12 cellular contexts compared by ENCODE assay signal in genomic region chr17:21382560-21383495, GRCh38. TPM values are rescaled to one million over a fixed set of nuclear protein-coding genes. Genes with fewer than 3 reads are reported as not detected.
"Had no signal": no experiment of that assay in that cellular context is flagged by ENCODE, and none has a peak within 500 bp of the region (broad histone marks: within the 10 kb centered on the region; RNA-seq: fewer than 3 reads in every experiment).

No MANE protein-coding gene starts in this region.

- H3K4me1 Mint-ChIP-seq: activated naive CD8-positive, alpha-beta T cell treated with anti-CD3 and anti-CD28 coated beads, Interleukin-2, amount 10 ng/mL, durations not matched to agents 7 days and 5 days; memory B cell; stimulated activated effector memory CD8-positive, alpha-beta T cell treated with anti-CD3 and anti-CD28 coated beads, Interleukin-12 subunit alpha, Interleukin-12 subunit beta, amount 100 ng/mL, for 72 hours had no signal

- H3K9me3 Mint-ChIP-seq: activated naive CD8-positive, alpha-beta T cell treated with anti-CD3 and anti-CD28 coated beads, Interleukin-2, amount 10 ng/mL, durations not matched to agents 7 days and 5 days; naive thymus-derived CD4-positive, alpha-beta T cell; stimulated activated effector memory CD8-positive, alpha-beta T cell treated with anti-CD3 and anti-CD28 coated beads, Interleukin-12 subunit alpha, Interleukin-12 subunit beta, amount 100 ng/mL, for 72 hours had no signal

- H3K36me3 Mint-ChIP-seq: activated naive CD8-positive, alpha-beta T cell treated with anti-CD3 and anti-CD28 coated beads, Interleukin-2, amount 10 ng/mL, durations not matched to agents 7 days and 5 days; memory B cell; naive thymus-derived CD4-positive, alpha-beta T cell; stimulated activated effector memory CD8-positive, alpha-beta T cell treated with anti-CD3 and anti-CD28 coated beads, Interleukin-12 subunit alpha, Interleukin-12 subunit beta, amount 100 ng/mL, for 72 hours had no signal

- H3K4me3 Mint-ChIP-seq: activated naive CD8-positive, alpha-beta T cell treated with anti-CD3 and anti-CD28 coated beads, Interleukin-2, amount 10 ng/mL, durations not matched to agents 7 days and 5 days; memory B cell; naive thymus-derived CD4-positive, alpha-beta T cell; stimulated activated effector memory CD8-positive, alpha-beta T cell treated with anti-CD3 and anti-CD28 coated beads, Interleukin-12 subunit alpha, Interleukin-12 subunit beta, amount 100 ng/mL, for 72 hours had no signal

- H3K27ac Mint-ChIP-seq: activated naive CD8-positive, alpha-beta T cell treated with anti-CD3 and anti-CD28 coated beads, Interleukin-2, amount 10 ng/mL, durations not matched to agents 7 days and 5 days; memory B cell; naive thymus-derived CD4-positive, alpha-beta T cell; stimulated activated effector memory CD8-positive, alpha-beta T cell treated with anti-CD3 and anti-CD28 coated beads, Interleukin-12 subunit alpha, Interleukin-12 subunit beta, amount 100 ng/mL, for 72 hours had no signal

- DNase-seq: activated naive CD4-positive, alpha-beta T cell; activated naive CD8-positive, alpha-beta T cell treated with anti-CD3 and anti-CD28 coated beads, Interleukin-2, amount 10 ng/mL, durations not matched to agents 7 days and 5 days; brain microvascular endothelial cell; cortex of kidney; effector CD4-positive, alpha-beta T cell; left ventricle myocardium superior; mucosa of descending colon; naive thymus-derived CD4-positive, alpha-beta T cell; retina had no signal

- ATAC-seq: left ventricle myocardium superior; mucosa of descending colon; naive thymus-derived CD4-positive, alpha-beta T cell; stimulated activated effector memory CD8-positive, alpha-beta T cell treated with anti-CD3 and anti-CD28 coated beads, Interleukin-12 subunit alpha, Interleukin-12 subunit beta, amount 100 ng/mL, for 72 hours had no signal

RNA-seq across cellular contexts. Expression of gene KCNJ12, which starts 6.7 kb away (rescaled TPM):
- total RNA-seq: activated CD8-positive, alpha-beta memory T cell treated with anti-CD3 and anti-CD28 coated beads for 36 hours; activated naive CD8-positive, alpha-beta T cell treated with anti-CD3 and anti-CD28 coated beads, Interleukin-2, amount 10 ng/mL, durations not matched to agents 7 days and 5 days had no signal
